Comparison of ENCODE assay signal across 14 cellular contexts in genomic region chr20:48718914-48719578, GRCh38.
A peak's percentile ranks its signal among the peaks of the same experiment; 100 is the strongest.
DNase-seq lines count a peak whose midpoint lies in the region; ATAC-seq and TF ChIP-seq lines count a peak whose summit lies in the region.
"Had no signal": no experiment of that assay in that cellular context is flagged by ENCODE, and none has a peak within 500 bp of the region (broad histone marks: within the 10 kb centered on the region; RNA-seq: fewer than 3 reads in every experiment).

No MANE protein-coding gene starts in this region.

- peaks cover 7% of the 10 kb centered on the region for H3K36me3 Mint-ChIP-seq in T-helper 17 cell (ENCODE audit: low read depth)
- H3K36me3 Mint-ChIP-seq: mesothelial cell of epicardium had no signal

- no peaks in the 10 kb centered on the region for H3K36me3 ChIP-seq in ascending aorta
- H3K36me3 ChIP-seq: gastroesophageal sphincter, uterus had no signal

- H3K4me1 Mint-ChIP-seq in T-helper 17 cell, result peaks cover 76% of the 10 kb centered on the region
- H3K4me1 Mint-ChIP-seq: mesothelial cell of epicardium had no signal

- no peaks in the 10 kb centered on the region for H3K27me3 Mint-ChIP-seq in T-helper 17 cell

- no peaks in the 10 kb centered on the region for H3K27me3 ChIP-seq in ascending aorta
- H3K27me3 ChIP-seq: gastroesophageal sphincter, uterus had no signal

- peak overlapping the region; percentile 90 to 97 for H3K27ac ChIP-seq in ascending aorta
- H3K27ac ChIP-seq: gastroesophageal sphincter, uterus had no signal

- no peak for TF ChIP-seq CTCF in GM12865 (IDR thresholded peaks at IDR 0.05; ENCODE audit: insufficient read depth, low read depth, low read length, missing control alignments)
- TF ChIP-seq CTCF in ascending aorta (IDR thresholded peaks at IDR 0.05), result no peak

- intact Hi-C loops in ascending aorta (cut with DNase I), result no loop called here

- ATAC-seq in T-helper 17 cell, result peak; percentile 45
- ATAC-seq in GM21786 (IDR thresholded peaks at IDR 0.05; ENCODE audit: unreplicated experiment), result no peak
- ATAC-seq: gastroesophageal sphincter, HCT116 had no signal

- H3K4me3 Mint-ChIP-seq in T-helper 17 cell, result peak overlapping the region; percentile 47
- H3K4me3 Mint-ChIP-seq: mesothelial cell of epicardium had no signal

- peaks cover 21 to 45% of the 10 kb centered on the region in 2 donors for H3K4me1 ChIP-seq in ascending aorta
- H3K4me1 ChIP-seq: uterus had no signal

- DNase-seq in GM12865 (ENCODE audit: low read depth) (peak; percentile 74), T-helper 17 cell (no peak), ascending aorta (ENCODE audit: low spot score in 2 of 2) (no peak), hepatic stellate cell (ENCODE audit: low spot score) (no peak), cerebellum (ENCODE audit: low spot score) (no peak), NCI-H82 treated with DMSO at 0.1 percent for 48 hours (lab: John Stamatoyannopoulos, UW; ENCODE audit: unreplicated experiment) (no peak)
- DNase-seq in stimulated activated CD8-positive, alpha-beta memory T cell treated with anti-CD3 and anti-CD28 coated beads, Interleukin-15, amount 100 ng/mL, for 4 hours (ENCODE audit: low read depth in 2 of 2), result peak; percentile 26 to 28
- DNase-seq: NCI-H1417, uterus had no signal

- H3K27ac Mint-ChIP-seq in T-helper 17 cell, result peak overlapping the region; percentile 97
- H3K27ac Mint-ChIP-seq: mesothelial cell of epicardium had no signal

- no peaks in the 10 kb centered on the region for H3K9me3 ChIP-seq in T-helper 17 cell (ENCODE audit: control insufficient read depth, low read length, poor library complexity, severe bottlenecking)
- H3K9me3 ChIP-seq in ascending aorta, result no peaks in the 10 kb centered on the region
- H3K9me3 ChIP-seq: uterus had no signal

- H3K4me3 ChIP-seq in GM12865 (ENCODE audit: low read depth, low read length) (0 out of 2 replicates have a peak overlapping the region, but pooled peaks have one; percentile 2), ascending aorta (no peak overlapping the region)
- H3K4me3 ChIP-seq: gastroesophageal sphincter, skin epidermis, uterus had no signal

Comparison
In these comparisons a context has a peak if more than half of its experiments do, and no peak if none do; other contexts are left out.
1. DNase-seq: peak in GM12865 (single experiment) and stimulated activated CD8-positive, alpha-beta memory T cell treated with anti-CD3 and anti-CD28 coated beads, Interleukin-15, amount 100 ng/mL, for 4 hours (2 of 2); none in T-helper 17 cell (0 of 3), ascending aorta (0 of 2), hepatic stellate cell (single experiment), cerebellum (single experiment) and NCI-H82 treated with DMSO at 0.1 percent for 48 hours (single experiment).